ENCODE assay signal across 15 cellular contexts in genomic region chr6:155187096-155187495, GRCh38.
A peak's percentile ranks its signal among the peaks of the same experiment; 100 is the strongest.
DNase-seq lines count a peak whose midpoint lies in the region; ATAC-seq and TF ChIP-seq lines count a peak whose summit lies in the region.
"Had no signal": no experiment of that assay in that cellular context is flagged by ENCODE, and none has a peak within 500 bp of the region (broad histone marks: within the 10 kb centered on the region; RNA-seq: fewer than 3 reads in every experiment).

No MANE protein-coding gene starts in this region.

- H3K27ac ChIP-seq in GM23248 (no peak overlapping the region), right lobe of liver (no peak overlapping the region)
- H3K27ac ChIP-seq: PC-9 had no signal

- DNase-seq in activated T-cell treated with anti-CD3 and anti-CD28 coated beads, Interleukin-2, amount 50 U/mL, for 4 hours: no peak
- no peak for DNase-seq in activated T-cell treated with anti-CD3 and anti-CD28 coated beads, Interleukin-2, amount 50 U/mL, for 1 hour
- DNase-seq in GM23248: peak; percentile 18
- no peak for DNase-seq in activated T-helper 1 cell treated with anti-CD3 and anti-CD28 coated beads, Interleukin-12 subunit alpha, Interleukin-12 subunit beta, Interleukin-2, Interleukin-4 antibody, amounts not matched to agents 30 ng/mL and 10 ng/mL and 1 ng/mL, durations not matched to agents 14 hours and 24 hours and 36 hours (ENCODE audit: low spot score)
- no peak for DNase-seq in nephron progenitor cell
- DNase-seq in right lobe of liver: no peak
- DNase-seq: DMS 273 treated with DMSO at 0.1 percent for 48 hours, NCI-H187, NCI-H510A treated with DMSO at 0.1 percent for 48 hours, nucleus accumbens, PC-9, small intestine had no signal

- H3K4me3 ChIP-seq in GM23248 (no peak overlapping the region), right lobe of liver (no peak overlapping the region)
- H3K4me3 ChIP-seq: PC-9 had no signal

- no peaks in the 10 kb centered on the region for H3K9me3 Mint-ChIP-seq in activated T-cell treated with anti-CD3 and anti-CD28 coated beads, Interleukin-2, amount 50 U/mL, for 4 hours
- no peaks in the 10 kb centered on the region for H3K9me3 Mint-ChIP-seq in activated T-helper 1 cell treated with anti-CD3 and anti-CD28 coated beads, Interleukin-12 subunit alpha, Interleukin-12 subunit beta, Interleukin-2, Interleukin-4 antibody, amounts not matched to agents 30 ng/mL and 10 ng/mL and 1 ng/mL, durations not matched to agents 14 hours and 24 hours and 36 hours
- H3K9me3 Mint-ChIP-seq in nephron progenitor cell: peaks cover 4% of the 10 kb centered on the region
- H3K9me3 Mint-ChIP-seq: T-helper 1 cell treated with Interleukin-12 subunit alpha and Interleukin-12 subunit beta and Interleukin-4 antibody, amounts not matched to agents 30 μg/mL and 1 μg/mL, for 36 hours had no signal

- H2AFZ ChIP-seq in GM23248: no peak overlapping the region; the same call in 1 of the 2 replicates
- H2AFZ ChIP-seq: PC-9 had no signal

- no peak for TF ChIP-seq POLR2A in right lobe of liver (IDR thresholded peaks at IDR 0.05)

- H3K9me3 ChIP-seq in GM23248 (ENCODE audit: low read depth) (no peaks in the 10 kb centered on the region), right lobe of liver (no peaks in the 10 kb centered on the region)

- H3F3A ChIP-seq in GM23248 (ENCODE audit: insufficient read depth): peaks cover 26% of the 10 kb centered on the region

- H3K36me3 ChIP-seq in GM23248 (ENCODE audit: low read depth) (no peaks in the 10 kb centered on the region), right lobe of liver (no peaks in the 10 kb centered on the region)

- H3K4me2 ChIP-seq in GM23248 (ENCODE audit: unreplicated experiment): no peak overlapping the region
- H3K4me2 ChIP-seq: PC-9 had no signal

- ATAC-seq in activated T-cell treated with anti-CD3 and anti-CD28 coated beads, Interleukin-2, amount 50 U/mL, for 4 hours: peak; percentile 10 to 23
- ATAC-seq in GM18907 (IDR thresholded peaks at IDR 0.05; ENCODE audit: unreplicated experiment) (no peak), GM18511 (IDR thresholded peaks at IDR 0.05; ENCODE audit: unreplicated experiment) (no peak), right lobe of liver (no peak)

- H3K27me3 Mint-ChIP-seq in activated T-cell treated with anti-CD3 and anti-CD28 coated beads, Interleukin-2, amount 50 U/mL, for 4 hours (ENCODE audit: low read depth): no peaks in the 10 kb centered on the region
- H3K27me3 Mint-ChIP-seq in activated T-helper 1 cell treated with anti-CD3 and anti-CD28 coated beads, Interleukin-12 subunit alpha, Interleukin-12 subunit beta, Interleukin-2, Interleukin-4 antibody, amounts not matched to agents 30 ng/mL and 10 ng/mL and 1 ng/mL, durations not matched to agents 14 hours and 24 hours and 36 hours (ENCODE audit: insufficient read depth): no peaks in the 10 kb centered on the region
- H3K27me3 Mint-ChIP-seq in nephron progenitor cell (ENCODE audit: low read depth, poor library complexity): no peaks in the 10 kb centered on the region

- peaks cover 14% of the 10 kb centered on the region for H3K4me1 ChIP-seq in GM23248 (ENCODE audit: insufficient read depth)
- no peaks in the 10 kb centered on the region for H3K4me1 ChIP-seq in right lobe of liver

- H3K79me2 ChIP-seq in GM23248 (ENCODE audit: insufficient read depth): no peaks in the 10 kb centered on the region

- peak overlapping the region; percentile 83 for H3K27ac Mint-ChIP-seq in activated T-helper 1 cell treated with anti-CD3 and anti-CD28 coated beads, Interleukin-12 subunit alpha, Interleukin-12 subunit beta, Interleukin-2, Interleukin-4 antibody, amounts not matched to agents 30 ng/mL and 10 ng/mL and 1 ng/mL, durations not matched to agents 14 hours and 24 hours and 36 hours
- peak overlapping the region; percentile 43 for H3K27ac Mint-ChIP-seq in nephron progenitor cell

- no peaks in the 10 kb centered on the region for H4K20me1 ChIP-seq in GM23248 (ENCODE audit: insufficient read depth)

- intact Hi-C loops in activated T-helper 1 cell treated with anti-CD3 and anti-CD28 coated beads, Interleukin-12 subunit alpha, Interleukin-12 subunit beta, Interleukin-2, Interleukin-4 antibody, amounts not matched to agents 30 ng/mL and 10 ng/mL and 1 ng/mL, durations not matched to agents 14 hours and 24 hours and 36 hours (cut with micrococcal nuclease): loop anchor here (2.0 to 5.0 kb wide), 2 partner anchors 62 to 455 kb away; partner anchors contain the start of gene SCAF8
- intact Hi-C loops in right lobe of liver (cut with DNase I): no loop called here

- H3K27me3 ChIP-seq in GM23248 (replicated peaks; ENCODE audit: insufficient read depth): no peaks in the 10 kb centered on the region
- H3K27me3 ChIP-seq in right lobe of liver: no peaks in the 10 kb centered on the region

- H3K9ac ChIP-seq in GM23248: no peak overlapping the region

- H3K36me3 Mint-ChIP-seq in activated T-cell treated with anti-CD3 and anti-CD28 coated beads, Interleukin-2, amount 50 U/mL, for 4 hours (ENCODE audit: insufficient read depth): peaks cover 8% of the 10 kb centered on the region
- H3K36me3 Mint-ChIP-seq in activated T-helper 1 cell treated with anti-CD3 and anti-CD28 coated beads, Interleukin-12 subunit alpha, Interleukin-12 subunit beta, Interleukin-2, Interleukin-4 antibody, amounts not matched to agents 30 ng/mL and 10 ng/mL and 1 ng/mL, durations not matched to agents 14 hours and 24 hours and 36 hours (ENCODE audit: low read depth): peaks cover 46% of the 10 kb centered on the region
- H3K36me3 Mint-ChIP-seq in nephron progenitor cell (ENCODE audit: low read depth): no peaks in the 10 kb centered on the region

- H3K4me3 Mint-ChIP-seq in activated T-cell treated with anti-CD3 and anti-CD28 coated beads, Interleukin-2, amount 50 U/mL, for 4 hours: no peak overlapping the region
- H3K4me3 Mint-ChIP-seq in activated T-helper 1 cell treated with anti-CD3 and anti-CD28 coated beads, Interleukin-12 subunit alpha, Interleukin-12 subunit beta, Interleukin-2, Interleukin-4 antibody, amounts not matched to agents 30 ng/mL and 10 ng/mL and 1 ng/mL, durations not matched to agents 14 hours and 24 hours and 36 hours: peak overlapping the region; percentile 8
- H3K4me3 Mint-ChIP-seq in nephron progenitor cell: no peak overlapping the region
- H3K4me3 Mint-ChIP-seq: T-helper 1 cell treated with Interleukin-12 subunit alpha and Interleukin-12 subunit beta and Interleukin-4 antibody, amounts not matched to agents 30 μg/mL and 1 μg/mL, for 36 hours had no signal

- peaks cover 52% of the 10 kb centered on the region for H3K4me1 Mint-ChIP-seq in activated T-cell treated with anti-CD3 and anti-CD28 coated beads, Interleukin-2, amount 50 U/mL, for 4 hours (ENCODE audit: low read depth)
- H3K4me1 Mint-ChIP-seq in activated T-helper 1 cell treated with anti-CD3 and anti-CD28 coated beads, Interleukin-12 subunit alpha, Interleukin-12 subunit beta, Interleukin-2, Interleukin-4 antibody, amounts not matched to agents 30 ng/mL and 10 ng/mL and 1 ng/mL, durations not matched to agents 14 hours and 24 hours and 36 hours (ENCODE audit: low read depth): peaks cover 57% of the 10 kb centered on the region
- H3K4me1 Mint-ChIP-seq in nephron progenitor cell: peaks cover 71% of the 10 kb centered on the region

- TF ChIP-seq CTCF in nephron progenitor cell (IDR thresholded peaks at IDR 0.05) (no peak), right lobe of liver (IDR thresholded peaks at IDR 0.05) (no peak)

- no peaks in the 10 kb centered on the region for H3K9me2 ChIP-seq in GM23248 (ENCODE audit: insufficient read depth)

- 43 to 50% methylated on average over 2 of the region's 2 CpGs for WGBS in GM23248 (ENCODE audit: low coverage in 1 of 2, low lambda C conversion rate in 2 of 2, missing lambda C conversion rate in 2 of 2), 2 experiments
- 47% methylated on average over 2 of the region's 2 CpGs for WGBS in right lobe of liver (ENCODE audit: insufficient coverage, low coverage, low lambda C conversion rate, missing lambda C conversion rate)

- in situ Hi-C loops in GM23248 (cut with MboI): no loop called here

Comparison
In these comparisons a context has a peak if more than half of its experiments do, and no peak if none do; other contexts are left out.
1. ATAC-seq: peak in activated T-cell treated with anti-CD3 and anti-CD28 coated beads, Interleukin-2, amount 50 U/mL, for 4 hours (2 of 2); none in GM18907 (single experiment), GM18511 (single experiment) and right lobe of liver (0 of 4).